In the genomic region with DNA sequence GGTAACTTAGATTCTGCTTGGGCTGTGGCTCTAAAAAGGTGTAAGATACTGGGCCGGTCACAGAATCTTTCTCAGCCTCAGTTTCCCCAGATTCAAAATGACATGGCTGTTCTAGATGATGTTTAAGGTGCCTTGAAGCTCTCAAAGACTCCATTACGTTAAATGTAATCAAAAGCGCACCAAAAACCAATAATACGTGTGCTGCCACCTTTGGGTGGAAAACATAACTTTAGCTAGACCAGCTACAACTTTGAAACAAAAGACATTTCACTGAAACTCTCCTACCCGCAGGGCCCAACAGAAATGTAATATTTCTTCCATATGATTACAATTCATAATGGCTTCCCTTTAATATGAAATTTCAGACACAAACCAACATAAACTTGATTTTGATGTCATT, we compare ENCODE assay signal across 8 cellular contexts. TPM values are rescaled to one million over a fixed set of nuclear protein-coding genes. Genes with fewer than 3 reads are reported as not detected.
A peak's percentile ranks its signal among the peaks of the same experiment; 100 is the strongest.
DNase-seq lines count a peak whose midpoint lies in the region; ATAC-seq, FAIRE-seq and TF ChIP-seq lines count a peak whose summit lies in the region.

No MANE protein-coding gene starts in this region.

- H3K4me3 ChIP-seq in brain microvascular endothelial cell (ENCODE audit: low read depth, low read length), result no peak overlapping the region
- no peak overlapping the region for H3K4me3 ChIP-seq in CD8-positive, alpha-beta T cell (ENCODE audit: low read depth, low read length)

- no peak overlapping the region for H3K27ac Mint-ChIP-seq in CD8-positive, alpha-beta T cell

- POLR2A ChIA-PET in CD8-positive, alpha-beta T cell (lab: Charles Lee), result interaction anchor here (0.8 kb wide), 1 partner anchor 28 kb away, joined by 3 read pairs; no protein-coding TSS in a partner anchor

- ATAC-seq in GM21737 (IDR thresholded peaks at IDR 0.05; ENCODE audit: unreplicated experiment) (no peak), GM18907 (IDR thresholded peaks at IDR 0.05; ENCODE audit: unreplicated experiment) (no peak)
- no peak for ATAC-seq in CD8-positive, alpha-beta T cell

- no peaks in the 10 kb centered on the region for H3K27me3 ChIP-seq in brain microvascular endothelial cell (replicated peaks)
- no peaks in the 10 kb centered on the region for H3K27me3 ChIP-seq in CD8-positive, alpha-beta T cell (ENCODE audit: insufficient read depth, low read length)

- TF ChIP-seq POLR2A in GM12891 (IDR thresholded peaks at IDR 0.05; ENCODE audit: low read depth, low read length), result no peak

- no peak for FAIRE-seq in GM12891 (lab: Jason Lieb, UNC)

- no peak overlapping the region for H3K4me3 Mint-ChIP-seq in CD8-positive, alpha-beta T cell

- TF ChIP-seq CTCF in brain microvascular endothelial cell (IDR thresholded peaks at IDR 0.05; ENCODE audit: low read depth, low read length, missing control alignments), result peak; percentile 61
- no peak for TF ChIP-seq CTCF in CD8-positive, alpha-beta T cell (IDR thresholded peaks at IDR 0.05)

- H3K27ac ChIP-seq in brain microvascular endothelial cell, result no peak overlapping the region
- no peak overlapping the region for H3K27ac ChIP-seq in CD8-positive, alpha-beta T cell (ENCODE audit: low read depth, low read length)

- H3K9me3 ChIP-seq in CD8-positive, alpha-beta T cell (ENCODE audit: low read length), result no peaks in the 10 kb centered on the region

- intact Hi-C loops in CD8-positive, alpha-beta T cell (cut with DNase I, micrococcal nuclease), result no loop called here

- in situ Hi-C loops in brain microvascular endothelial cell (cut with HindIII; ENCODE audit: low pct_ligation_motif_present, low sequenced_read_pairs), result no loop called here

- no peaks in the 10 kb centered on the region for H3K36me3 Mint-ChIP-seq in CD8-positive, alpha-beta T cell

- H3K36me3 ChIP-seq in brain microvascular endothelial cell (replicated peaks), result no peaks in the 10 kb centered on the region
- H3K36me3 ChIP-seq in CD8-positive, alpha-beta T cell (ENCODE audit: insufficient read depth, low read length), result no peaks in the 10 kb centered on the region

- H3K4me1 ChIP-seq in CD8-positive, alpha-beta T cell (ENCODE audit: insufficient read depth, low read length), result no peaks in the 10 kb centered on the region

- DNase-seq in D341Med (ENCODE audit: low spot score) (peak; percentile 38), Kasumi-1 (lab: John Stamatoyannopoulos, UW) (peak; percentile 56 to 71), brain microvascular endothelial cell (peak; percentile 14), mucosa of gallbladder (ENCODE audit: low spot score) (peak; percentile 24), GM12891 (ENCODE audit: insufficient read length, low spot score) (no peak)
- DNase-seq in CD8-positive, alpha-beta T cell, result no peak

- CTCF ChIA-PET in CD8-positive, alpha-beta T cell (lab: Charles Lee), result interaction anchor here (1.0 to 1.4 kb wide), 2 partner anchors 10 to 11 kb away, joined by 3 to 4 read pairs; no protein-coding TSS in a partner anchor

- H3K27me3 Mint-ChIP-seq in CD8-positive, alpha-beta T cell (ENCODE audit: low read depth), result peaks cover 4% of the 10 kb centered on the region

- H3K9me3 Mint-ChIP-seq in CD8-positive, alpha-beta T cell, result no peaks in the 10 kb centered on the region

- no peaks in the 10 kb centered on the region for H3K4me1 Mint-ChIP-seq in CD8-positive, alpha-beta T cell (ENCODE audit: low read depth)

TF ChIP-seq in GM12891, 5 proteins besides CTCF, POLR2A, EP300 and RAD21:
- TF ChIP-seq SPI1 (IDR thresholded peaks at IDR 0.05; ENCODE audit: low read depth, low read length), result no peak
- no peak for TF ChIP-seq POLR2AphosphoS5 (IDR thresholded peaks at IDR 0.05; ENCODE audit: low read depth, low read length)
- TF ChIP-seq POU2F2 (IDR thresholded peaks at IDR 0.05; ENCODE audit: low read depth, low read length), result no peak
- no peak for TF ChIP-seq TAF1 (IDR thresholded peaks at IDR 0.05; ENCODE audit: low read depth, low read length)
- TF ChIP-seq PAX5 (IDR thresholded peaks at IDR 0.05; ENCODE audit: insufficient read depth, low read length, severe bottlenecking), result no peak

RNA-seq across cellular contexts. Expression of a gene that starts 35.0 kb away (rescaled TPM):
- 78.9 TPM for total RNA-seq in mucosa of gallbladder
- not detected for polyA plus RNA-seq in GM12891 (2012; ENCODE audit: low read depth, missing spikeins)
- total RNA-seq in CD8-positive, alpha-beta T cell, result 10 to 100 TPM; 13.7 to 13.8 TPM

Comparison
In these comparisons a context has a peak if more than half of its experiments do, and no peak if none do; other contexts are left out.
1. DNase-seq: peak in D341Med (single experiment), Kasumi-1 (2 of 2), brain microvascular endothelial cell (single experiment) and mucosa of gallbladder (single experiment); none in GM12891 (single experiment) and CD8-positive, alpha-beta T cell (0 of 7).